8 cellular contexts compared by ENCODE assay signal in genomic region chrX:139194571-139195280, GRCh38.
DNase-seq lines count a peak whose midpoint lies in the region; TF ChIP-seq lines count a peak whose summit lies in the region.

No MANE protein-coding gene starts in this region.

- H3K36me3 ChIP-seq in cardiac muscle cell = no peaks in the 10 kb centered on the region

- peaks cover 9% of the 10 kb centered on the region for H3K4me1 Mint-ChIP-seq in progenitor cell of endocrine pancreas (ENCODE audit: low read depth)

- H3K27ac ChIP-seq in cardiac muscle cell = no peak overlapping the region

- H3K4me3 Mint-ChIP-seq in progenitor cell of endocrine pancreas (ENCODE audit: low read depth) = peak overlapping the region; percentile 77

- no peak for TF ChIP-seq CTCF in cardiac muscle cell (IDR thresholded peaks at IDR 0.05; ENCODE audit: low read depth, low read length)
- TF ChIP-seq CTCF in progenitor cell of endocrine pancreas (IDR thresholded peaks at IDR 0.05; ENCODE audit: unreplicated experiment) = no peak

- no peaks in the 10 kb centered on the region for H3K9me3 ChIP-seq in cardiac muscle cell (ENCODE audit: low read depth)

- H3K9me3 Mint-ChIP-seq in progenitor cell of endocrine pancreas (ENCODE audit: low read depth) = no peaks in the 10 kb centered on the region

- H3K36me3 Mint-ChIP-seq in progenitor cell of endocrine pancreas (ENCODE audit: insufficient read depth) = no peaks in the 10 kb centered on the region

- DNase-seq in GF-D8 (lab: John Stamatoyannopoulos, UW) (peak; percentile 8), NOMO-1 (lab: John Stamatoyannopoulos, UW; ENCODE audit: unreplicated experiment in 2 of 2) (peak; percentile 20 to 27), cardiac muscle cell (ENCODE audit: low read depth in 1 of 2, low spot score in 1 of 2) (peak in 1 of 2 donors; percentile 32), progenitor cell of endocrine pancreas (ENCODE audit: low spot score, unreplicated experiment) (no peak), AG08396 (ENCODE audit: low spot score) (no peak), medulla oblongata (ENCODE audit: extremely low spot score) (no peak), SIG-M5 (lab: John Stamatoyannopoulos, UW) (no peak), inferior parietal cortex (ENCODE audit: extremely low spot score) (no peak)

- peak overlapping the region; percentile 22 for H3K4me3 ChIP-seq in cardiac muscle cell

- H3K27me3 ChIP-seq in cardiac muscle cell = peaks cover 78% of the 10 kb centered on the region

- peak overlapping the region; percentile 93 for H3K27ac Mint-ChIP-seq in progenitor cell of endocrine pancreas

- no peaks in the 10 kb centered on the region for H3K27me3 Mint-ChIP-seq in progenitor cell of endocrine pancreas

- H3K4me1 ChIP-seq in cardiac muscle cell (ENCODE audit: low read depth) = no peaks in the 10 kb centered on the region

Comparison
In these comparisons a context has a peak if more than half of its experiments do, and no peak if none do; other contexts are left out.
1. DNase-seq: peak in GF-D8 (single experiment) and NOMO-1 (2 of 2); none in progenitor cell of endocrine pancreas (single experiment), AG08396 (single experiment), medulla oblongata (single experiment), SIG-M5 (single experiment) and inferior parietal cortex (single experiment).